In genomic region chr5:128535225-128535624, GRCh38 we compare ENCODE assay signal across 1 cellular context.
TF ChIP-seq lines count a peak whose summit lies in the region.

No MANE protein-coding gene starts in this region.

TF ChIP-seq in IMR-90, 13 proteins besides CTCF, POLR2A, EP300 and RAD21:
- TF ChIP-seq MAFK (IDR thresholded peaks at IDR 0.05; ENCODE audit: low read depth, low read length) (no peak), CEBPB (IDR thresholded peaks at IDR 0.05; ENCODE audit: low read depth, low read length) (no peak), BHLHE40 (IDR thresholded peaks at IDR 0.05; ENCODE audit: low read depth, low read length) (no peak), CHD1 (IDR thresholded peaks at IDR 0.05; ENCODE audit: low read depth, low read length) (no peak), RCOR1 (IDR thresholded peaks at IDR 0.05; ENCODE audit: insufficient replicate concordance, low read length) (no peak), FOS (IDR thresholded peaks at IDR 0.05; ENCODE audit: low read depth, low read length) (no peak), MAZ (IDR thresholded peaks at IDR 0.05; ENCODE audit: borderline replicate concordance, low read depth, low read length) (no peak)
- TF ChIP-seq, protein P1, sequence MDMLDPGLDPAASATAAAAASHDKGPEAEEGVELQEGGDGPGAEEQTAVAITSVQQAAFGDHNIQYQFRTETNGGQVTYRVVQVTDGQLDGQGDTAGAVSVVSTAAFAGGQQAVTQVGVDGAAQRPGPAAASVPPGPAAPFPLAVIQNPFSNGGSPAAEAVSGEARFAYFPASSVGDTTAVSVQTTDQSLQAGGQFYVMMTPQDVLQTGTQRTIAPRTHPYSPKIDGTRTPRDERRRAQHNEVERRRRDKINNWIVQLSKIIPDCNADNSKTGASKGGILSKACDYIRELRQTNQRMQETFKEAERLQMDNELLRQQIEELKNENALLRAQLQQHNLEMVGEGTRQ (IDR thresholded peaks at IDR 0.05; ENCODE audit: low read depth, low read length): no peak
